Comparison of ENCODE assay signal across 31 cellular contexts in the genomic region with DNA sequence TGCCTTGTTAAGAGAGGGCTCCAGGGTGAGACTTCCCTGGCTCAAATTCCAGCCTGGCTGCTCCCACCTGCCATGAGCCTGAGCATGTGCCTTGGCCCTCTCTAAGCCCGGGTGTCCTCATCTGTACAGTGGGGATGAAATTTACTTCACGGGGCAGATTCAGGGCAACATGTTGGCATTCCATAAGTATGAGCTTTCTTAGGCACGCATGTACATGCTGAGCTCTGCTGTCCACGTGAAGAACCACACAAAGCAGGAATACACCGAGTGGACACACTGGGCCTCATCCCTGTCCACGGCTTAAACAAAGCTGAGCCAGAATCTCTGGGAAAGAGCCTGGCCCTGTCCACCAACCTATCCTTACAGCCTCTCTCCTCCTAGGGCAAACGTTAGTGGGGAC.
"Had no signal": no experiment of that assay in that cellular context is flagged by ENCODE, and none has a peak within 500 bp of the region (broad histone marks: within the 10 kb centered on the region; RNA-seq: fewer than 3 reads in every experiment).

No MANE protein-coding gene starts in this region.

- H3K27me3 ChIP-seq: adrenal gland, body of pancreas, SJCRH30 had no signal

- DNase-seq: activated CD4-positive, alpha-beta T cell treated with anti-CD3 and anti-CD28 coated beads for 36 hours; activated CD4-positive, alpha-beta T cell treated with anti-CD3 and anti-CD28 coated beads, Interleukin-2, amount 10 ng/mL, durations not matched to agents 7 days and 5 days; activated CD4-positive, alpha-beta T cell treated with anti-CD3 and anti-CD28 coated beads, Interleukin-2, amount 50 U/mL, for 48 hours; activated CD8-positive, alpha-beta T cell treated with anti-CD3 and anti-CD28 coated beads, Interleukin-2, amount 10 ng/mL, durations not matched to agents 7 days and 5 days; activated gamma-delta T cell treated with Interleukin-2 at 50 U/mL for 16 hours; activated naive CD4-positive, alpha-beta T cell treated with anti-CD3 and anti-CD28 coated beads for 36 hours; activated T-cell treated with anti-CD3 and anti-CD28 coated beads for 4 hours; activated T-cell treated with anti-CD3 and anti-CD28 coated beads, Interleukin-2, amount 50 U/mL, for 4 hours; adrenal gland; body of pancreas; NCI-H1105; NCI-H1417 treated with DMSO at 0.1 percent for 48 hours; NCI-H187 treated with DMSO at 0.1 percent for 48 hours; NCI-H2081; NCI-H2171 treated with DMSO at 0.1 percent for 48 hours; NCI-H226; NCI-H446 treated with DMSO at 0.1 percent for 48 hours; NCI-H524; NCI-H69; NK-92 treated with Interleukin-12 subunit alpha and Interleukin-12 subunit beta, amount 100 ng/mL, for 24 hours; PC-9; SHP77; SJCRH30 had no signal

- ATAC-seq: activated CD4-positive, alpha-beta T cell treated with anti-CD3 and anti-CD28 coated beads for 36 hours; activated CD4-positive, CD25-positive, alpha-beta regulatory T cell treated with anti-CD3 and anti-CD28 coated beads, Interleukin-2, amount 50 U/mL, for 24 hours; activated CD8-positive, alpha-beta T cell treated with anti-CD3 and anti-CD28 coated beads, Interleukin-2, amount 10 ng/mL, durations not matched to agents 7 days and 5 days; activated naive CD4-positive, alpha-beta T cell treated with anti-CD3 and anti-CD28 coated beads, Interleukin-2, amount 50 U/mL, for 72 hours; activated T-cell treated with anti-CD3 and anti-CD28 coated beads, Interleukin-2, amount 50 U/mL, for 4 hours; body of pancreas; K562; WTC11 had no signal

- H3K36me3 Mint-ChIP-seq: activated naive CD4-positive, alpha-beta T cell treated with anti-CD3 and anti-CD28 coated beads, Interleukin-2, amount 50 U/mL, for 72 hours; WTC11 had no signal

- H3K4me3 ChIP-seq: adrenal gland, body of pancreas, K562, PC-9, SJCRH30, SK-N-MC had no signal

- H3K27me3 Mint-ChIP-seq: activated CD4-positive, alpha-beta T cell treated with anti-CD3 and anti-CD28 coated beads for 36 hours; activated CD4-positive, alpha-beta T cell treated with anti-CD3 and anti-CD28 coated beads, Interleukin-2, amount 10 ng/mL, durations not matched to agents 7 days and 5 days had no signal

- H3K27ac Mint-ChIP-seq: activated CD4-positive, alpha-beta T cell treated with anti-CD3 and anti-CD28 coated beads for 36 hours; activated CD4-positive, alpha-beta T cell treated with anti-CD3 and anti-CD28 coated beads, Interleukin-2, amount 10 ng/mL, durations not matched to agents 7 days and 5 days; activated CD8-positive, alpha-beta T cell treated with anti-CD3 and anti-CD28 coated beads, Interleukin-2, amount 10 ng/mL, durations not matched to agents 7 days and 5 days; activated naive CD4-positive, alpha-beta T cell treated with anti-CD3 and anti-CD28 coated beads for 36 hours; activated T-helper 1 cell treated with anti-CD3 and anti-CD28 coated beads, Interleukin-12 subunit alpha, Interleukin-12 subunit beta, Interleukin-2, Interleukin-4 antibody, amounts not matched to agents 30 ng/mL and 10 ng/mL and 1 ng/mL, durations not matched to agents 14 hours and 24 hours and 36 hours; T-helper 1 cell treated with Interleukin-12 subunit alpha and Interleukin-12 subunit beta and Interleukin-4 antibody, amounts not matched to agents 30 μg/mL and 1 μg/mL, for 36 hours; T-helper 2 cell treated with Interferon-gamma antibody and Interleukin-4, amounts not matched to agents 5 μg/mL and 100 μg/mL, for 36 hours had no signal

- H3K27ac ChIP-seq: adrenal gland, body of pancreas, PC-9, SJCRH30, SK-N-MC had no signal

- H3K4me1 ChIP-seq: adrenal gland, body of pancreas, SJCRH30 had no signal

- H3K4me3 Mint-ChIP-seq: activated CD4-positive, alpha-beta T cell treated with anti-CD3 and anti-CD28 coated beads for 36 hours; activated CD4-positive, alpha-beta T cell treated with anti-CD3 and anti-CD28 coated beads, Interleukin-2, amount 10 ng/mL, durations not matched to agents 7 days and 5 days; activated CD8-positive, alpha-beta T cell treated with anti-CD3 and anti-CD28 coated beads, Interleukin-2, amount 10 ng/mL, durations not matched to agents 7 days and 5 days; activated naive CD4-positive, alpha-beta T cell treated with anti-CD3 and anti-CD28 coated beads for 36 hours; activated T-cell treated with anti-CD3 and anti-CD28 coated beads, Interleukin-2, amount 50 U/mL, for 4 hours; activated T-helper 1 cell treated with anti-CD3 and anti-CD28 coated beads, Interleukin-12 subunit alpha, Interleukin-12 subunit beta, Interleukin-2, Interleukin-4 antibody, amounts not matched to agents 30 ng/mL and 10 ng/mL and 1 ng/mL, durations not matched to agents 14 hours and 24 hours and 36 hours; T-helper 1 cell treated with Interleukin-12 subunit alpha and Interleukin-12 subunit beta and Interleukin-4 antibody, amounts not matched to agents 30 μg/mL and 1 μg/mL, for 36 hours; T-helper 2 cell treated with Interferon-gamma antibody and Interleukin-4, amounts not matched to agents 5 μg/mL and 100 μg/mL, for 36 hours; WTC11 had no signal

- H3K9me3 Mint-ChIP-seq: activated CD4-positive, alpha-beta T cell treated with anti-CD3 and anti-CD28 coated beads, Interleukin-2, amount 10 ng/mL, durations not matched to agents 7 days and 5 days; activated naive CD4-positive, alpha-beta T cell treated with anti-CD3 and anti-CD28 coated beads for 36 hours; activated T-cell treated with anti-CD3 and anti-CD28 coated beads, Interleukin-2, amount 50 U/mL, for 4 hours; activated T-helper 1 cell treated with anti-CD3 and anti-CD28 coated beads, Interleukin-12 subunit alpha, Interleukin-12 subunit beta, Interleukin-2, Interleukin-4 antibody, amounts not matched to agents 30 ng/mL and 10 ng/mL and 1 ng/mL, durations not matched to agents 14 hours and 24 hours and 36 hours; T-helper 1 cell treated with Interleukin-12 subunit alpha and Interleukin-12 subunit beta and Interleukin-4 antibody, amounts not matched to agents 30 μg/mL and 1 μg/mL, for 36 hours; T-helper 2 cell treated with Interferon-gamma antibody and Interleukin-4, amounts not matched to agents 5 μg/mL and 100 μg/mL, for 36 hours; WTC11 had no signal

- H2AFZ ChIP-seq: PC-9 had no signal

- H3K4me2 ChIP-seq: PC-9 had no signal
